ENCODE assay signal across 11 cellular contexts in genomic region chr1:21921100-21921875, GRCh38. TPM values are rescaled to one million over a fixed set of nuclear protein-coding genes. Genes with fewer than 3 reads are reported as not detected.
DNase-seq lines count a peak whose midpoint lies in the region; ATAC-seq and TF ChIP-seq lines count a peak whose summit lies in the region.
"Had no signal": no experiment of that assay in that cellular context is flagged by ENCODE, and none has a peak within 500 bp of the region (broad histone marks: within the 10 kb centered on the region; RNA-seq: fewer than 3 reads in every experiment).

No MANE protein-coding gene starts in this region.

- H3K4me1 ChIP-seq in muscle layer of duodenum (ENCODE audit: control insufficient read depth in 1 of 2, insufficient read depth in 2 of 2, low read length in 2 of 2), result peaks cover 37 to 62% of the 10 kb centered on the region in 2 donors
- peaks cover 63 to 68% of the 10 kb centered on the region in 2 donors for H3K4me1 ChIP-seq in thyroid gland

- no peaks in the 10 kb centered on the region for H3K36me3 Mint-ChIP-seq in activated T-cell treated with anti-CD3 and anti-CD28 coated beads, Interleukin-2, amount 50 U/mL, for 24 hours (ENCODE audit: low read depth)
- H3K36me3 Mint-ChIP-seq: activated CD4-positive, alpha-beta memory T cell treated with anti-CD3 and anti-CD28 coated beads for 36 hours; activated naive CD8-positive, alpha-beta T cell had no signal

- no peak overlapping the region for H3K4me3 ChIP-seq in muscle layer of duodenum (ENCODE audit: low read depth in 1 of 2, low read length in 2 of 2)
- H3K4me3 ChIP-seq in thyroid gland (replicated peaks in 1 of 3), result no peak overlapping the region

- intact Hi-C loops in thyroid gland (cut with DNase I), result no loop called here

- TF ChIP-seq POLR2A in thyroid gland (IDR thresholded peaks at IDR 0.05), result no peak

- H3K27ac ChIP-seq in muscle layer of duodenum (ENCODE audit: low read length) (peak overlapping the region; percentile 87), thyroid gland (peak overlapping the region; percentile 67 to 95 (median 83))

- H3K27me3 ChIP-seq in muscle layer of duodenum (ENCODE audit: low read depth, low read length), result no peaks in the 10 kb centered on the region
- no peaks in the 10 kb centered on the region for H3K27me3 ChIP-seq in thyroid gland

- H3K36me3 ChIP-seq in muscle layer of duodenum (ENCODE audit: control insufficient read depth in 1 of 2, insufficient read depth in 2 of 2, low read length in 2 of 2) (peaks cover 0 to 5% of the 10 kb centered on the region in 2 donors), thyroid gland (no peaks in the 10 kb centered on the region)

- no peak overlapping the region for H3K4me3 Mint-ChIP-seq in activated T-cell treated with anti-CD3 and anti-CD28 coated beads, Interleukin-2, amount 50 U/mL, for 24 hours
- H3K4me3 Mint-ChIP-seq: activated CD4-positive, alpha-beta memory T cell treated with anti-CD3 and anti-CD28 coated beads for 36 hours; activated naive CD8-positive, alpha-beta T cell had no signal

- no peak overlapping the region for H3K27ac Mint-ChIP-seq in activated T-cell treated with anti-CD3 and anti-CD28 coated beads, Interleukin-2, amount 50 U/mL, for 24 hours
- H3K27ac Mint-ChIP-seq: activated CD4-positive, alpha-beta memory T cell treated with anti-CD3 and anti-CD28 coated beads for 36 hours; activated naive CD8-positive, alpha-beta T cell had no signal

- no peak; the same call in 1 of the 2 replicates for TF ChIP-seq RAD21 in Ishikawa (IDR thresholded peaks at IDR 0.05; ENCODE audit: low read depth)

- ATAC-seq in GM18873 (IDR thresholded peaks at IDR 0.05; ENCODE audit: low FRiP score, unreplicated experiment), result no peak

- H3K9me3 Mint-ChIP-seq in activated T-cell treated with anti-CD3 and anti-CD28 coated beads, Interleukin-2, amount 50 U/mL, for 24 hours, result no peaks in the 10 kb centered on the region
- H3K9me3 Mint-ChIP-seq: activated CD4-positive, alpha-beta memory T cell treated with anti-CD3 and anti-CD28 coated beads for 36 hours had no signal

- peak; percentile 11 for DNase-seq in epidermal melanocyte (ENCODE audit: insufficient read length, low spot score)
- DNase-seq in thyroid gland, result peak; percentile 50 to 56
- DNase-seq in activated T-cell treated with anti-CD3 and anti-CD28 coated beads, Interleukin-2, amount 50 U/mL, for 24 hours, result no peak
- no peak for DNase-seq in NOMO-1 (lab: John Stamatoyannopoulos, UW; ENCODE audit: unreplicated experiment in 2 of 2)
- no peak for DNase-seq in NCI-H2171 treated with DMSO at 0.1 percent for 48 hours (lab: John Stamatoyannopoulos, UW)
- DNase-seq: activated CD4-positive, alpha-beta memory T cell treated with anti-CD3 and anti-CD28 coated beads for 36 hours; NCI-H446 had no signal

- TF ChIP-seq CTCF in thyroid gland (IDR thresholded peaks at IDR 0.05), result no peak

- H3K27me3 Mint-ChIP-seq in activated T-cell treated with anti-CD3 and anti-CD28 coated beads, Interleukin-2, amount 50 U/mL, for 24 hours, result no peaks in the 10 kb centered on the region
- H3K27me3 Mint-ChIP-seq: activated CD4-positive, alpha-beta memory T cell treated with anti-CD3 and anti-CD28 coated beads for 36 hours; activated naive CD8-positive, alpha-beta T cell had no signal

- no peaks in the 10 kb centered on the region for H3K9me3 ChIP-seq in muscle layer of duodenum (ENCODE audit: control insufficient read depth in 1 of 2, low read length in 2 of 2)
- H3K9me3 ChIP-seq in thyroid gland, result no peaks in the 10 kb centered on the region

- TF ChIP-seq EP300 in Ishikawa (IDR thresholded peaks at IDR 0.05; ENCODE audit: borderline replicate concordance), result no peak

- H3K4me1 Mint-ChIP-seq in activated T-cell treated with anti-CD3 and anti-CD28 coated beads, Interleukin-2, amount 50 U/mL, for 24 hours (ENCODE audit: low read depth), result no peaks in the 10 kb centered on the region

- 52 to 55% methylated on average over 5 to 11 of the region's 11 CpGs for WGBS in thyroid gland, 2 donors

TF ChIP-seq in Ishikawa, 13 proteins besides CTCF, POLR2A, EP300 and RAD21:
- TF ChIP-seq TEAD4 (IDR thresholded peaks at IDR 0.05), result peak; percentile 26; the same call in 1 of the 2 replicates
- TF ChIP-seq EGR1 (IDR thresholded peaks at IDR 0.05), result no peak
- TF ChIP-seq TAF1 (IDR thresholded peaks at IDR 0.05; ENCODE audit: low read depth), result no peak
- TF ChIP-seq MAX (IDR thresholded peaks at IDR 0.05), result no peak
- TF ChIP-seq TCF12 (IDR thresholded peaks at IDR 0.05; ENCODE audit: low read depth), result no peak

RNA-seq across cellular contexts. Expression of gene HSPG2, which starts 15.8 kb away (rescaled TPM):
- 100 to 1,000 TPM in 2 of 4 donors, 10 to 100 TPM in 2; 75.7 to 239 (median 96.8) TPM for total RNA-seq in thyroid gland

RNA-seq across cellular contexts. Expression of gene CELA3B, which starts 55.5 kb away (rescaled TPM):
- total RNA-seq in thyroid gland, result not detected
- total RNA-seq: activated CD4-positive, alpha-beta memory T cell treated with anti-CD3 and anti-CD28 coated beads for 36 hours had no signal

Comparison
In these comparisons a context has a peak if more than half of its experiments do, and no peak if none do; other contexts are left out.
1. DNase-seq: peak in epidermal melanocyte (single experiment) and thyroid gland (2 of 2); none in activated T-cell treated with anti-CD3 and anti-CD28 coated beads, Interleukin-2, amount 50 U/mL, for 24 hours (single experiment), NOMO-1 (0 of 2) and NCI-H2171 treated with DMSO at 0.1 percent for 48 hours (single experiment).